Comparison of ENCODE assay signal across 1 cellular context in genomic region chr11:35662061-35662648, GRCh38.
TF ChIP-seq lines count a peak whose summit lies in the region.

No MANE protein-coding gene starts in this region.

TF ChIP-seq in HEK293, 187 proteins besides CTCF, POLR2A, EP300 and RAD21 (continued from another document):
- no peak for TF ChIP-seq ZBTB1 (tag by site-specific recombination; IDR thresholded peaks at IDR 0.05)
- no peak for TF ChIP-seq PRDM4 (tag by site-specific recombination; IDR thresholded peaks at IDR 0.05)
- TF ChIP-seq ZNF600 (tag by site-specific recombination; IDR thresholded peaks at IDR 0.05) = peak; percentile 92
- TF ChIP-seq ZNF155 (tag by site-specific recombination; IDR thresholded peaks at IDR 0.05) = no peak
- TF ChIP-seq ZNF16 (tag by site-specific recombination; IDR thresholded peaks at IDR 0.05; ENCODE audit: low read depth) = no peak
- TF ChIP-seq ZNF623 (tag by site-specific recombination; IDR thresholded peaks at IDR 0.05) = no peak
- no peak for TF ChIP-seq ZNF366 (tag by site-specific recombination; conservative IDR thresholded peaks at IDR 0.05)
- peak; percentile 53; the same call in 1 of the 2 replicates for TF ChIP-seq ZNF394 (tag by site-specific recombination; IDR thresholded peaks at IDR 0.05; ENCODE audit: borderline replicate concordance)
- TF ChIP-seq ZNF692 (tag by site-specific recombination; IDR thresholded peaks at IDR 0.05) = peak; percentile 98
- TF ChIP-seq ZNF488 (tag by site-specific recombination; IDR thresholded peaks at IDR 0.05) = no peak
